ENCODE assay signal across 9 cellular contexts in genomic region chr19:11375143-11375948, GRCh38. TPM values are rescaled to one million over a fixed set of nuclear protein-coding genes. Genes with fewer than 3 reads are reported as not detected.
DNase-seq lines count a peak whose midpoint lies in the region; ATAC-seq and TF ChIP-seq lines count a peak whose summit lies in the region.
"Had no signal": no experiment of that assay in that cellular context is flagged by ENCODE, and none has a peak within 500 bp of the region (broad histone marks: within the 10 kb centered on the region; RNA-seq: fewer than 3 reads in every experiment).

No MANE protein-coding gene starts in this region.

- no peaks in the 10 kb centered on the region for H3K4me1 Mint-ChIP-seq in Caco-2 (ENCODE audit: low read depth, unreplicated experiment)

- H3K9me3 ChIP-seq in Caco-2 = no peaks in the 10 kb centered on the region
- H3K9me3 ChIP-seq in HUES48 (ENCODE audit: control insufficient read depth, insufficient read depth, low read length) = no peaks in the 10 kb centered on the region
- H3K9me3 ChIP-seq in iPS-18c (ENCODE audit: control insufficient read depth, insufficient read depth, low read length) = no peaks in the 10 kb centered on the region

- DNase-seq in Caco-2 = no peak
- DNase-seq in T-helper 1 cell = peak; percentile 50 to 87 (median 69)
- peak; percentile 64 for DNase-seq in stimulated activated CD4-positive, alpha-beta T cell treated with anti-CD3 and anti-CD28 coated beads, Interleukin-4, amount 100 ng/mL, for 1 hour
- no peak for DNase-seq in HT-29 (ENCODE audit: low spot score)

- CTCF ChIA-PET in Caco-2 (lab: Charles Lee) = interaction anchor here (0.7 to 2.1 kb wide), 13 partner anchors 8 to 161 kb away, joined by 3 to 30 read pairs (median 4); partner anchors contain the start of genes EPOR, ODAD3, PRKCSH and RAB3D

- POLR2A ChIA-PET in Caco-2 (lab: Charles Lee) = interaction anchor here (0.5 to 1.7 kb wide), 17 partner anchors 8 to 222 kb away, joined by 3 to 19 read pairs (median 5); partner anchors contain the start of genes CCDC159, ECSIT, EPOR and ODAD3

- H3K4me3 ChIP-seq in Caco-2 (ENCODE audit: low read depth, low read length) = peak overlapping the region; percentile 35
- peak overlapping the region; percentile 84 for H3K4me3 ChIP-seq in HUES48 (ENCODE audit: low read depth, low read length)
- peak overlapping the region; percentile 50 for H3K4me3 ChIP-seq in iPS-18c (ENCODE audit: insufficient read depth, low read depth, low read length)

- H3K36me3 Mint-ChIP-seq in Caco-2 (ENCODE audit: insufficient read depth, unreplicated experiment) = peaks cover 6% of the 10 kb centered on the region

- TF ChIP-seq CTCF in Caco-2 (IDR thresholded peaks at IDR 0.05; ENCODE audit: insufficient read depth in 1 of 2, low read depth in 1 of 2, low read length in 1 of 2, severe bottlenecking in 1 of 2, unreplicated experiment in 1 of 2) = no peak

- no peak for ATAC-seq in GM19455 (IDR thresholded peaks at IDR 0.05; ENCODE audit: unreplicated experiment)

- no peaks in the 10 kb centered on the region for H3K27me3 Mint-ChIP-seq in Caco-2 (ENCODE audit: insufficient read depth, unreplicated experiment)

- H3K27ac ChIP-seq in HUES48 (ENCODE audit: low read depth, low read length) (peak overlapping the region; percentile 79), angular gyrus (ENCODE audit: low read depth, low read length) (peak overlapping the region; percentile 97)

- H3K4me3 Mint-ChIP-seq in Caco-2 (ENCODE audit: unreplicated experiment) = no peak overlapping the region

- H3K27me3 ChIP-seq in Caco-2 (replicated peaks; ENCODE audit: control insufficient read depth, insufficient read depth, low read length) = no peaks in the 10 kb centered on the region
- no peaks in the 10 kb centered on the region for H3K27me3 ChIP-seq in HUES48 (ENCODE audit: control insufficient read depth, insufficient read depth, low read length)

- H3K36me3 ChIP-seq in Caco-2 (ENCODE audit: control insufficient read depth, insufficient read depth, low read length) (no peaks in the 10 kb centered on the region), HUES48 (ENCODE audit: control insufficient read depth, insufficient read depth, low read length) (peaks cover 13% of the 10 kb centered on the region)

- intact Hi-C loops in Caco-2 (cut with micrococcal nuclease; ENCODE audit: unreplicated experiment) = loop anchor here (2.0 kb wide), 2 partner anchors 29 to 83 kb away; partner anchors contain the start of genes CCDC159 and TMEM205

- BruUV-seq in Caco-2 (replicated peaks; lab: Mats Ljungman, UMichigan) = TSS peak; percentile 82

- H3K9ac ChIP-seq in HUES48 (ENCODE audit: low read depth, low read length) = no peak overlapping the region

- H3K27ac Mint-ChIP-seq in Caco-2 (ENCODE audit: unreplicated experiment) = no peak overlapping the region

- peaks cover 10% of the 10 kb centered on the region; the same call in 1 of the 2 replicates for H3K4me1 ChIP-seq in Caco-2
- H3K4me1 ChIP-seq in HUES48 (ENCODE audit: control insufficient read depth, insufficient read depth, low read length) = peaks cover 8% of the 10 kb centered on the region

- H3K9me3 Mint-ChIP-seq in Caco-2 (ENCODE audit: unreplicated experiment) = no peaks in the 10 kb centered on the region

RNA-seq across cellular contexts. Expression of gene SWSAP1, which starts 0.9 kb away (rescaled TPM):
- total RNA-seq in Caco-2 (2022) = 3.7 and 3.9 TPM in 2 replicates
- 3.9 and 5.4 TPM in 2 replicates for total RNA-seq in HT-29 (2014; rRNA removed; shearing (Covaris generic))

RNA-seq across cellular contexts. Expression of gene EPOR, which starts 8.8 kb away (rescaled TPM):
- total RNA-seq in Caco-2 (2022) = 6.1 and 7.9 TPM in 2 replicates
- total RNA-seq in HT-29 (2014; rRNA removed; shearing (Covaris generic)) = 3.7 and 3.8 TPM in 2 replicates

RNA-seq across cellular contexts. Expression of gene PLPPR2, which starts 20.1 kb away (rescaled TPM):
- 5.6 and 7.4 TPM in 2 replicates for total RNA-seq in Caco-2 (2022)
- total RNA-seq in HT-29 (2014; rRNA removed; shearing (Covaris generic)) = 1.7 and 3.6 TPM in 2 replicates

RNA-seq across cellular contexts. Expression of gene CCDC159, which starts 29.0 kb away (rescaled TPM):
- total RNA-seq in Caco-2 (2022) = 11.7 and 13.9 TPM in 2 replicates
- total RNA-seq in HT-29 (2014; rRNA removed; shearing (Covaris generic)) = 3.5 and 9.2 TPM in 2 replicates
- total RNA-seq: HT1080 had no signal

RNA-seq across cellular contexts. Expression of gene TMEM205, which starts 29.3 kb away (rescaled TPM):
- total RNA-seq in Caco-2 (2022) = 68.3 and 76.1 TPM in 2 replicates
- total RNA-seq in HT-29 (2014; rRNA removed; shearing (Covaris generic)) = 81.5 and 97.3 TPM in 2 replicates

Comparison
In these comparisons a context has a peak if more than half of its experiments do, and no peak if none do; other contexts are left out.
1. DNase-seq: peak in T-helper 1 cell (5 of 5) and stimulated activated CD4-positive, alpha-beta T cell treated with anti-CD3 and anti-CD28 coated beads, Interleukin-4, amount 100 ng/mL, for 1 hour (single experiment); none in Caco-2 (0 of 2) and HT-29 (single experiment).
2. Peak in every context shown above with its lines, with median percentiles within 50 percentile points of each other: H3K4me3 ChIP-seq.